8 cellular contexts compared by ENCODE assay signal in genomic region chr16:15961060-15961511, GRCh38. TPM values are rescaled to one million over a fixed set of nuclear protein-coding genes. Genes with fewer than 3 reads are reported as not detected.
DNase-seq lines count a peak whose midpoint lies in the region; ATAC-seq and TF ChIP-seq lines count a peak whose summit lies in the region.

No MANE protein-coding gene starts in this region.

- H3K27ac ChIP-seq in left lung, result peak overlapping the region; percentile 21 to 60
- peak overlapping the region in 2 of 3 donors; percentile 12 to 29 for H3K27ac ChIP-seq in thyroid gland

- peak overlapping the region; percentile 98 for H3K27ac Mint-ChIP-seq in activated CD4-positive, alpha-beta memory T cell treated with anti-CD3 and anti-CD28 coated beads, Interleukin-2, amount 10 ng/mL, durations not matched to agents 7 days and 5 days

- peaks cover 68% of the 10 kb centered on the region for H3K4me1 Mint-ChIP-seq in activated CD4-positive, alpha-beta memory T cell treated with anti-CD3 and anti-CD28 coated beads, Interleukin-2, amount 10 ng/mL, durations not matched to agents 7 days and 5 days

- no peaks in the 10 kb centered on the region for H3K27me3 Mint-ChIP-seq in activated CD4-positive, alpha-beta memory T cell treated with anti-CD3 and anti-CD28 coated beads, Interleukin-2, amount 10 ng/mL, durations not matched to agents 7 days and 5 days

- ATAC-seq in GM18517 (IDR thresholded peaks at IDR 0.05; ENCODE audit: unreplicated experiment), result peak; percentile 68
- peak; percentile 50 for ATAC-seq in HG03097 (IDR thresholded peaks at IDR 0.05; ENCODE audit: low FRiP score, unreplicated experiment)
- no peak for ATAC-seq in left lung

- H3K36me3 ChIP-seq in left lung, result no peaks in the 10 kb centered on the region
- no peaks in the 10 kb centered on the region for H3K36me3 ChIP-seq in thyroid gland

- H3K36me3 Mint-ChIP-seq in activated CD4-positive, alpha-beta memory T cell treated with anti-CD3 and anti-CD28 coated beads, Interleukin-2, amount 10 ng/mL, durations not matched to agents 7 days and 5 days (ENCODE audit: low read depth), result peaks cover 42% of the 10 kb centered on the region

- peaks cover 22% of the 10 kb centered on the region for H3K9me3 Mint-ChIP-seq in activated CD4-positive, alpha-beta memory T cell treated with anti-CD3 and anti-CD28 coated beads, Interleukin-2, amount 10 ng/mL, durations not matched to agents 7 days and 5 days

- intact Hi-C loops in left lung (cut with DNase I), result no loop called here
- intact Hi-C loops in thyroid gland (cut with DNase I), result no loop called here

- peak overlapping the region; percentile 79 for H3K4me3 Mint-ChIP-seq in activated CD4-positive, alpha-beta memory T cell treated with anti-CD3 and anti-CD28 coated beads, Interleukin-2, amount 10 ng/mL, durations not matched to agents 7 days and 5 days

- H3K9me3 ChIP-seq in left lung (no peaks in the 10 kb centered on the region), thyroid gland (no peaks in the 10 kb centered on the region)

- no peak for TF ChIP-seq POLR2A in thyroid gland (IDR thresholded peaks at IDR 0.05)

- H3K4me1 ChIP-seq in left lung (peaks cover 0 to 51% of the 10 kb centered on the region in 2 donors), thyroid gland (peaks cover 27 to 33% of the 10 kb centered on the region in 2 donors)

- H3K4me3 ChIP-seq in left lung, result no peak overlapping the region
- H3K4me3 ChIP-seq in thyroid gland (replicated peaks in 1 of 3), result no peak overlapping the region

- CTCF ChIA-PET in activated CD4-positive, alpha-beta memory T cell treated with anti-CD3 and anti-CD28 coated beads, Interleukin-2, amount 10 ng/mL, durations not matched to agents 7 days and 5 days (lab: Charles Lee), result no interaction called here

- WGBS in thyroid gland, 2 donors, result 66 to 67% methylated on average over 5 of the region's 5 CpGs

- DNase-seq in activated CD4-positive, alpha-beta memory T cell treated with anti-CD3 and anti-CD28 coated beads, Interleukin-2, amount 10 ng/mL, durations not matched to agents 7 days and 5 days, result peak; percentile 71
- no peak for DNase-seq in left lung
- DNase-seq in thyroid gland, result no peak
- no peak for DNase-seq in NOMO-1 (lab: John Stamatoyannopoulos, UW; ENCODE audit: unreplicated experiment in 2 of 2)
- DNase-seq in hippocampal formation (lab: John Stamatoyannopoulos, UW), result no peak
- no peak for DNase-seq in NCI-H526 treated with DMSO at 0.1 percent for 48 hours (lab: John Stamatoyannopoulos, UW)

- TF ChIP-seq CTCF in left lung (IDR thresholded peaks at IDR 0.05), result no peak
- TF ChIP-seq CTCF in thyroid gland (IDR thresholded peaks at IDR 0.05), result no peak

- POLR2A ChIA-PET in activated CD4-positive, alpha-beta memory T cell treated with anti-CD3 and anti-CD28 coated beads, Interleukin-2, amount 10 ng/mL, durations not matched to agents 7 days and 5 days (lab: Charles Lee), result interaction anchor here (2.4 to 4.5 kb wide), 2 partner anchors 10 to 73 kb away, joined by 17 to 52 read pairs; partner anchors contain the start of gene CEP20

- H3K27me3 ChIP-seq in left lung (no peaks in the 10 kb centered on the region), thyroid gland (no peaks in the 10 kb centered on the region)

RNA-seq across cellular contexts. Expression of gene ABCC1, which starts 11.7 kb away (rescaled TPM):
- 10 to 100 TPM; 41.4 to 44.2 TPM for total RNA-seq in activated CD4-positive, alpha-beta memory T cell treated with anti-CD3 and anti-CD28 coated beads, Interleukin-2, amount 10 ng/mL, durations not matched to agents 7 days and 5 days
- total RNA-seq in left lung (10 to 100 TPM; 33.3 to 44.6 TPM), thyroid gland (10 to 100 TPM; 42.7 to 76.7 (median 70.1) TPM)
